ENCODE assay signal across 8 cellular contexts in genomic region chr12:57520008-57520726, GRCh38. TPM values are rescaled to one million over a fixed set of nuclear protein-coding genes. Genes with fewer than 3 reads are reported as not detected.
DNase-seq lines count a peak whose midpoint lies in the region; ATAC-seq, FAIRE-seq and TF ChIP-seq lines count a peak whose summit lies in the region.

DDIT3 (minus strand) TSS chr12:57520514; CDS start chr12:57517406, 3,108 bp downstream.

- peak within 1 kb of the TSS; percentile 98 for H2BK5ac ChIP-seq in IMR-90 (ENCODE audit: low read depth, low read length, poor library complexity, severe bottlenecking)

- H2AK5ac ChIP-seq in IMR-90 (ENCODE audit: low read depth, low read length): peak within 1 kb of the TSS; percentile 100

- no peaks in the 10 kb centered on the region for H3K9me2 ChIP-seq in OCI-LY7 (ENCODE audit: insufficient read depth, low read length)

- peak within 1 kb of the TSS; percentile 100 for H2AK9ac ChIP-seq in IMR-90 (replicated peaks; ENCODE audit: low read depth, low read length, poor library complexity)

- H2BK15ac ChIP-seq in IMR-90 (ENCODE audit: low read depth, low read length): peak within 1 kb of the TSS; percentile 81; the same call in 2 of the 3 replicates

- dilution Hi-C loops in IMR-90 (cut with HindIII; ENCODE audit: low sequenced_read_pairs, unreplicated experiment): no loop called here
- dilution Hi-C loops in endothelial cell of umbilical vein (cut with MboI; ENCODE audit: extremely low pct_ligation_motif_present, low sequenced_read_pairs): no loop called here

- CTCF ChIA-PET in IMR-90 (lab: Yijun Ruan, JAX): interaction anchor here (1.2 kb wide), 1 partner anchor 19 kb away, joined by 3 read pairs; no protein-coding TSS in a partner anchor
- CTCF ChIA-PET in OCI-LY7 (lab: Charles Lee; ENCODE audit: unreplicated experiment): interaction anchor here (1.0 kb wide), 1 partner anchor 40 kb away, joined by 3 read pairs; no protein-coding TSS in a partner anchor
- CTCF ChIA-PET in endothelial cell of umbilical vein (lab: Charles Lee): interaction anchor here (0.5 to 1.2 kb wide), 2 partner anchors 51 to 61 kb away, joined by 3 to 5 read pairs; no protein-coding TSS in a partner anchor

- TF ChIP-seq CTCF in IMR-90 (conservative IDR thresholded peaks at IDR 0.05; ENCODE audit: low read depth, low read length) (no peak), OCI-LY7 (conservative IDR thresholded peaks at IDR 0.05; ENCODE audit: low read length) (no peak), endothelial cell of umbilical vein (IDR thresholded peaks at IDR 0.05; ENCODE audit: extremely low read depth in 1 of 2, insufficient read depth in 1 of 2, low read depth in 1 of 2, low read length in 2 of 2) (no peak)

- H3K27me3 ChIP-seq in IMR-90 (ENCODE audit: control insufficient read depth, insufficient read depth, low read length): no peaks in the 10 kb centered on the region
- no peaks in the 10 kb centered on the region for H3K27me3 ChIP-seq in endothelial cell of umbilical vein (ENCODE audit: control insufficient read depth in 2 of 2, insufficient read depth in 2 of 2, low read length in 2 of 2)
- no peaks in the 10 kb centered on the region for H3K27me3 ChIP-seq in mononuclear cell (ENCODE audit: insufficient read depth, low read length)

- intact Hi-C loops in IMR-90 (cut with micrococcal nuclease): no loop called here
- intact Hi-C loops in OCI-LY7 (cut with micrococcal nuclease; ENCODE audit: unreplicated experiment): loop anchor here (1.0 to 5.0 kb wide), 4 partner anchors 33 to 279 kb away; partner anchors contain the start of genes CDK4 and GLI1
- intact Hi-C loops in endothelial cell of umbilical vein (cut with micrococcal nuclease): loop anchor here (1.0 to 5.0 kb wide), 2 partner anchors 27 to 33 kb away; partner anchors contain the start of genes DCTN2 and MARS1

- H3K9me3 ChIP-seq in IMR-90 (ENCODE audit: control insufficient read depth, insufficient read depth, low read length) (no peaks in the 10 kb centered on the region), OCI-LY7 (ENCODE audit: low read length) (no peaks in the 10 kb centered on the region), endothelial cell of umbilical vein (replicated peaks; ENCODE audit: control insufficient read depth, insufficient read depth, low read length) (no peaks in the 10 kb centered on the region), mononuclear cell (ENCODE audit: low read depth, low read length) (no peaks in the 10 kb centered on the region)

- peak within 1 kb of the TSS; percentile 100 for H3K14ac ChIP-seq in IMR-90 (replicated peaks; ENCODE audit: low read depth, low read length)

- H3K79me2 ChIP-seq in OCI-LY7 (ENCODE audit: insufficient read depth, low read depth, low read length) (peaks cover 44% of the 10 kb centered on the region), endothelial cell of umbilical vein (ENCODE audit: control insufficient read depth, insufficient read depth, low read length) (peaks cover 43% of the 10 kb centered on the region)

- H3K23ac ChIP-seq in IMR-90 (ENCODE audit: low read depth, low read length): peak within 1 kb of the TSS; percentile 100

- peak within 1 kb of the TSS; percentile 95 for H3K18ac ChIP-seq in IMR-90 (ENCODE audit: low read depth, low read length)

- peak within 1 kb of the TSS; percentile 97 for H4K5ac ChIP-seq in IMR-90 (ENCODE audit: low read depth, low read length)

- H2BK20ac ChIP-seq in IMR-90 (ENCODE audit: low read depth, low read length): peak within 1 kb of the TSS; percentile 90

- TF ChIP-seq RAD21 in IMR-90 (IDR thresholded peaks at IDR 0.05; ENCODE audit: low read length): no peak

- peak; percentile 95 for FAIRE-seq in endothelial cell of umbilical vein (lab: Jason Lieb, UNC)

- peak within 1 kb of the TSS; percentile 100 for H3K4ac ChIP-seq in IMR-90 (ENCODE audit: low read depth, low read length)

- POLR2A ChIA-PET in IMR-90 (lab: Charles Lee; ENCODE audit: unreplicated experiment): interaction anchor here (1.1 kb wide), 1 partner anchor 16 kb away, joined by 6 read pairs; no protein-coding TSS in a partner anchor
- POLR2A ChIA-PET in OCI-LY7 (lab: Charles Lee): interaction anchor here (0.9 to 1.2 kb wide), 4 partner anchors 27 to 43 kb away, joined by 3 to 5 read pairs (median 4); partner anchors contain the start of genes ARHGAP9 and DCTN2
- POLR2A ChIA-PET in endothelial cell of umbilical vein (lab: Charles Lee): interaction anchor here (0.7 to 1.5 kb wide), 5 partner anchors 16 to 161 kb away, joined by 3 read pairs; no protein-coding TSS in a partner anchor

- H3K4me1 ChIP-seq in IMR-90 (ENCODE audit: control insufficient read depth, insufficient read depth, low read length) (peaks cover 22% of the 10 kb centered on the region), OCI-LY7 (ENCODE audit: insufficient read depth, low read length, poor library complexity, severe bottlenecking) (peaks cover 48% of the 10 kb centered on the region), endothelial cell of umbilical vein (ENCODE audit: control insufficient read depth, extremely low read depth, insufficient read depth, low read length) (peaks cover 48% of the 10 kb centered on the region), mononuclear cell (ENCODE audit: insufficient read depth, low read length) (peaks cover 58% of the 10 kb centered on the region)

- BruUV-seq in IMR-90 (replicated peaks; lab: Mats Ljungman, UMichigan) (TSS peak; percentile 89), OCI-LY7 (replicated peaks; lab: Mats Ljungman, UMichigan) (TSS peak; percentile 84), endothelial cell of umbilical vein (replicated peaks; lab: Mats Ljungman, UMichigan) (TSS peak; percentile 72)

- peak within 1 kb of the TSS; percentile 100 for H3K9ac ChIP-seq in IMR-90 (ENCODE audit: low read depth, low read length)
- H3K9ac ChIP-seq in endothelial cell of umbilical vein (replicated peaks; ENCODE audit: extremely low read depth, insufficient read depth, low read length): peak within 1 kb of the TSS; percentile 92

- H3K4me2 ChIP-seq in IMR-90 (ENCODE audit: low read depth, low read length) (peak within 1 kb of the TSS; percentile 87), OCI-LY7 (ENCODE audit: low read length) (peak within 1 kb of the TSS; percentile 94), endothelial cell of umbilical vein (ENCODE audit: insufficient read depth, low read length) (peak within 1 kb of the TSS; percentile 64)

- H3K4me3 ChIP-seq in IMR-90 (ENCODE audit: insufficient read depth, low read depth, low read length) (peak within 1 kb of the TSS; percentile 95), OCI-LY7 (ENCODE audit: low read depth, low read length, poor library complexity, severe bottlenecking) (peak within 1 kb of the TSS; percentile 84), endothelial cell of umbilical vein (replicated peaks in 1 of 3; ENCODE audit: insufficient read depth in 1 of 3, low read depth in 1 of 3, low read length in 3 of 3) (peak within 1 kb of the TSS; percentile 7 to 89 (median 67)), mononuclear cell (ENCODE audit: low read length) (peak within 1 kb of the TSS; percentile 97)

- 2% methylated on average over 8 of the region's 48 CpGs; no CpG with 5 or more reads in 1 of the 2 experiments for WGBS in IMR-90 (ENCODE audit: extremely low coverage in 2 of 2, insufficient read length in 1 of 2), 2 experiments

- H3K9me1 ChIP-seq in IMR-90 (ENCODE audit: insufficient read depth, low read length) (peaks cover 14% of the 10 kb centered on the region), endothelial cell of umbilical vein (replicated peaks; ENCODE audit: control insufficient read depth, extremely low read depth, insufficient read depth, low read length) (no peaks in the 10 kb centered on the region)

- peaks cover 15 to 78% of the 10 kb centered on the region in 2 experiments; a peak in 3 of 4 replicates for H3K79me1 ChIP-seq in IMR-90 (ENCODE audit: low read depth in 1 of 2, low read length in 2 of 2)

- H4K91ac ChIP-seq in IMR-90 (ENCODE audit: insufficient read depth, low read depth, low read length): peak within 1 kb of the TSS; percentile 96

- TF ChIP-seq POLR2A in IMR-90 (IDR thresholded peaks at IDR 0.05; ENCODE audit: low read depth, low read length): peak; percentile 100
- TF ChIP-seq POLR2A in endothelial cell of umbilical vein (IDR thresholded peaks at IDR 0.05; ENCODE audit: low read depth, low read length): peak; percentile 100

- H4K8ac ChIP-seq in IMR-90 (ENCODE audit: low read depth in 2 of 2, low read length in 2 of 2): peak within 1 kb of the TSS; percentile 69 to 100; a peak in 3 of 4 replicates

- DNase-seq in DMS 273 (lab: John Stamatoyannopoulos, UW; ENCODE audit: unreplicated experiment): peak; percentile 99
- peak; percentile 98 for DNase-seq in IMR-90
- DNase-seq in OCI-LY7 (ENCODE audit: low spot score): peak; percentile 100
- peak; percentile 99 for DNase-seq in activated T-cell treated with anti-CD3 and anti-CD28 coated beads for 1 hour (ENCODE audit: low read depth)
- peak; percentile 99 for DNase-seq in endothelial cell of umbilical vein (ENCODE audit: low read depth, low spot score)
- DNase-seq in stimulated activated CD8-positive, alpha-beta memory T cell treated with anti-CD3 and anti-CD28 coated beads, Interleukin-2, amount 100 ng/mL, for 48 hours (ENCODE audit: low read depth in 2 of 2): peak; percentile 99 to 100

- H3K27ac ChIP-seq in IMR-90 (ENCODE audit: insufficient read depth, low read length) (peak within 1 kb of the TSS; percentile 99), OCI-LY7 (ENCODE audit: low read depth, low read length, poor library complexity, severe bottlenecking) (peak within 1 kb of the TSS; percentile 97), endothelial cell of umbilical vein (ENCODE audit: insufficient read depth, low read depth, low read length) (peak within 1 kb of the TSS; percentile 83)

- in situ Hi-C loops in IMR-90 (cut with MboI; ENCODE audit: low sequenced_read_pairs): no loop called here

- H4K20me1 ChIP-seq in IMR-90 (ENCODE audit: insufficient read depth, low read length): peaks cover 74% of the 10 kb centered on the region
- peaks cover 22% of the 10 kb centered on the region for H4K20me1 ChIP-seq in OCI-LY7 (ENCODE audit: insufficient read depth, low read length)
- H4K20me1 ChIP-seq in endothelial cell of umbilical vein (replicated peaks; ENCODE audit: control insufficient read depth, extremely low read depth, insufficient read depth, low read length): no peaks in the 10 kb centered on the region

- H3K36me3 ChIP-seq in IMR-90 (ENCODE audit: control insufficient read depth, insufficient read depth, low read length) (peaks cover 43% of the 10 kb centered on the region), OCI-LY7 (ENCODE audit: insufficient read depth, low read length) (peaks cover 60% of the 10 kb centered on the region), endothelial cell of umbilical vein (ENCODE audit: control insufficient read depth in 2 of 2, extremely low read depth in 1 of 2, insufficient read depth in 2 of 2, low read length in 2 of 2) (peaks cover 16 to 23% of the 10 kb centered on the region in 2 experiments)

- ATAC-seq in GM21528 (IDR thresholded peaks at IDR 0.05; ENCODE audit: low FRiP score, unreplicated experiment) (peak; percentile 52), IMR-90 (ENCODE audit: low read depth) (peak; percentile 72)

- peak within 1 kb of the TSS; percentile 98 for H3K56ac ChIP-seq in IMR-90 (ENCODE audit: extremely low read depth, insufficient read depth, low read length)

- H2BK120ac ChIP-seq in IMR-90 (ENCODE audit: low read depth, low read length): peak within 1 kb of the TSS; percentile 99

- H2AFZ ChIP-seq in IMR-90 (replicated peaks; ENCODE audit: low read length, poor library complexity) (peak within 1 kb of the TSS; percentile 89), OCI-LY7 (ENCODE audit: low read length) (peak within 1 kb of the TSS; percentile 45; the same call in 1 of the 2 replicates), endothelial cell of umbilical vein (ENCODE audit: low read depth, low read length) (peak within 1 kb of the TSS; percentile 54)

RNA-seq across cellular contexts. Expression of gene DDIT3, which starts in this region (rescaled TPM):
- total RNA-seq in IMR-90 (2012; rRNA removed) (12.2 and 19.4 TPM in 2 replicates), OCI-LY7 (2022) (32.3 and 34.5 TPM in 2 replicates), endothelial cell of umbilical vein (9.8 and 13.7 TPM in 2 replicates), mononuclear cell (130 TPM)
- polyA plus RNA-seq in IMR-90 (2012; rRNA removed) (29.8 and 54.4 TPM in 2 replicates), endothelial cell of umbilical vein (15.4 and 22.0 TPM in 2 replicates)
- 10.8 and 21.4 TPM in 2 replicates for polyA plus RNA-seq in IMR-90 (2012; cell fraction: cytosol; rRNA removed)
- 49.3 and 215 TPM in 2 replicates for polyA plus RNA-seq in IMR-90 (2012; cell fraction: nucleus; rRNA removed; ENCODE audit: low replicate concordance)
- 42.7 and 43.7 TPM in 2 replicates for total RNA-seq in OCI-LY7 (2014; rRNA removed; shearing (Covaris generic))
- polyA plus RNA-seq in endothelial cell of umbilical vein (2011; cell fraction: cytosol; rRNA removed): 28.7 and 29.2 TPM in 2 replicates
- 124 and 158 TPM in 2 replicates for polyA plus RNA-seq in endothelial cell of umbilical vein (2011; cell fraction: nucleus; rRNA removed)
- 16.0 and 23.6 TPM in 2 replicates for polyA plus RNA-seq in endothelial cell of umbilical vein (2012)
- 11.2 and 19.1 TPM in 2 replicates for polyA minus RNA-seq in endothelial cell of umbilical vein
- polyA minus RNA-seq in endothelial cell of umbilical vein (2011; cell fraction: cytosol; rRNA and poly(A)+ RNA removed): 23.7 TPM
- polyA minus RNA-seq in endothelial cell of umbilical vein (2011; cell fraction: nucleus; rRNA and poly(A)+ RNA removed): 28.1 and 41.1 TPM in 2 replicates

Comparison
In these comparisons a context has a peak if more than half of its experiments do, and no peak if none do; other contexts are left out.
1. Peak in every context shown above with its lines: DNase-seq, ATAC-seq, H3K4me3 ChIP-seq and H3K27ac ChIP-seq.